ENCODE assay signal across 9 cellular contexts in genomic region chr15:30859091-30859874, GRCh38. TPM values are rescaled to one million over a fixed set of nuclear protein-coding genes. Genes with fewer than 3 reads are reported as not detected.
DNase-seq lines count a peak whose midpoint lies in the region; ATAC-seq lines count a peak whose summit lies in the region.
"Had no signal": no experiment of that assay in that cellular context is flagged by ENCODE, and none has a peak within 500 bp of the region (broad histone marks: within the 10 kb centered on the region; RNA-seq: fewer than 3 reads in every experiment).

No MANE protein-coding gene starts in this region.

- POLR2A ChIA-PET in naive thymus-derived CD8-positive, alpha-beta T cell (lab: Charles Lee): interaction anchor here (1.0 kb wide), 1 partner anchor 270 kb away, joined by 4 read pairs; no protein-coding TSS in a partner anchor

- in situ Hi-C loops in Caki2 (cut with HindIII; ENCODE audit: low pct_unique_long_range_greater_than_20kb, low sequenced_read_pairs): no loop called here

- no peak overlapping the region for H3K27ac Mint-ChIP-seq in naive thymus-derived CD8-positive, alpha-beta T cell
- H3K27ac Mint-ChIP-seq: T-helper 1 cell treated with Interleukin-12 subunit alpha and Interleukin-12 subunit beta and Interleukin-4 antibody, amounts not matched to agents 30 μg/mL and 1 μg/mL, for 36 hours had no signal

- H3K36me3 Mint-ChIP-seq in naive thymus-derived CD8-positive, alpha-beta T cell: peaks cover 0 to 5% (median 0%) of the 10 kb centered on the region in 3 donors

- H3K27me3 Mint-ChIP-seq in naive thymus-derived CD8-positive, alpha-beta T cell: no peaks in the 10 kb centered on the region

- no peak overlapping the region for H3K4me3 Mint-ChIP-seq in naive thymus-derived CD8-positive, alpha-beta T cell
- H3K4me3 Mint-ChIP-seq: T-helper 1 cell treated with Interleukin-12 subunit alpha and Interleukin-12 subunit beta and Interleukin-4 antibody, amounts not matched to agents 30 μg/mL and 1 μg/mL, for 36 hours had no signal

- H3K9me3 Mint-ChIP-seq in naive thymus-derived CD8-positive, alpha-beta T cell: peaks cover 0 to 4% (median 0%) of the 10 kb centered on the region in 9 donors
- H3K9me3 Mint-ChIP-seq: T-helper 1 cell treated with Interleukin-12 subunit alpha and Interleukin-12 subunit beta and Interleukin-4 antibody, amounts not matched to agents 30 μg/mL and 1 μg/mL, for 36 hours had no signal

- peak; percentile 38 to 47 for ATAC-seq in naive thymus-derived CD8-positive, alpha-beta T cell
- ATAC-seq in GM19023 (IDR thresholded peaks at IDR 0.05; ENCODE audit: unreplicated experiment) (no peak), GM21381 (IDR thresholded peaks at IDR 0.05; ENCODE audit: unreplicated experiment) (no peak)

- H3K4me1 Mint-ChIP-seq in naive thymus-derived CD8-positive, alpha-beta T cell: peaks cover 0 to 14% (median 7%) of the 10 kb centered on the region in 4 donors

- DNase-seq in Caki2 (ENCODE audit: low read depth) (peak; percentile 8), HT-29 (ENCODE audit: low spot score) (peak; percentile 47), cerebellar cortex (ENCODE audit: low spot score) (peak; percentile 18), NCI-H69 (lab: John Stamatoyannopoulos, UW) (no peak), NCI-H748 treated with DMSO at 0.1 percent for 48 hours (lab: John Stamatoyannopoulos, UW) (no peak)
- peak in 5 of 10 donors; percentile 2 to 46 (median 29) for DNase-seq in naive thymus-derived CD8-positive, alpha-beta T cell

RNA-seq across cellular contexts. Expression of gene FAN1, which starts 44.4 kb away (rescaled TPM):
- 13.5 and 16.6 TPM in 2 replicates for total RNA-seq in Caki2 (2014; rRNA removed; shearing (Covaris generic); ENCODE audit: low replicate concordance)
- 7.3 and 13.7 TPM in 2 replicates for total RNA-seq in HT-29 (2014; rRNA removed; shearing (Covaris generic))
- 10 to 100 TPM; 32.7 to 34.8 TPM for total RNA-seq in naive thymus-derived CD8-positive, alpha-beta T cell
- polyA plus RNA-seq in naive thymus-derived CD8-positive, alpha-beta T cell: 1 to 10 TPM; 7.4 to 10.0 (median 9.4) TPM

Comparison
In these comparisons a context has a peak if more than half of its experiments do, and no peak if none do; other contexts are left out.
1. DNase-seq: peak in Caki2 (single experiment), HT-29 (single experiment) and cerebellar cortex (single experiment); none in NCI-H69 (single experiment) and NCI-H748 treated with DMSO at 0.1 percent for 48 hours (single experiment).
2. ATAC-seq: peak in naive thymus-derived CD8-positive, alpha-beta T cell (2 of 2); none in GM19023 (single experiment) and GM21381 (single experiment).